Comparison of ENCODE assay signal across 12 cellular contexts in the genomic region with DNA sequence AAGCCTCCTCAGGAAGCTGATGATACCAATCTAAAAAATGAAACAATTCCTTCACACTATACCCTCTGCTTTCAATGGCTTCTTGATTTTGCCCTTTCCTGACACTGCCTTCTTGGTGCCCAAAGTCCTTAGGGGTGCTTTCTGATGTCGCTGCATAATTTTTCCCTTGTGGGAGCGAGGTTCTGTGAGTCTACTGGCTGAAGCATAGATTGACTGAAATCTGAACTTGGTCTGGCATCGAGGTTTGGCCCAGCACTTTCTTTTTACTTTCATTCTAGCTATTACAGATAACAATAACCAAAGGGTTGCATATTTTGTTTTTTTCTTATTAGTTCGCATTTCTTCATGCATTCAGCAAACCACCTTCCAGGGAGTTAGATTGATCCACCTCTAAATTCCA.
DNase-seq lines count a peak whose midpoint lies in the region; ATAC-seq and TF ChIP-seq lines count a peak whose summit lies in the region.
"Had no signal": no experiment of that assay in that cellular context is flagged by ENCODE, and none has a peak within 500 bp of the region (broad histone marks: within the 10 kb centered on the region; RNA-seq: fewer than 3 reads in every experiment).

No MANE protein-coding gene starts in this region.

- peaks cover 95% of the 10 kb centered on the region for H4K20me1 ChIP-seq in smooth muscle cell (ENCODE audit: low read depth)

- no peak overlapping the region for H3K4me3 ChIP-seq in CD8-positive, alpha-beta memory T cell (ENCODE audit: low read length)
- H3K4me3 ChIP-seq in smooth muscle cell (no peak overlapping the region), stomach (no peak overlapping the region)
- H3K4me3 ChIP-seq: body of pancreas had no signal

- H3K36me3 Mint-ChIP-seq in CD8-positive, alpha-beta memory T cell, result peaks cover 10 to 29% (median 20%) of the 10 kb centered on the region in 3 donors

- ATAC-seq in GM19025 (IDR thresholded peaks at IDR 0.05; ENCODE audit: low read depth, unreplicated experiment) (peak; percentile 56), HG02623 (IDR thresholded peaks at IDR 0.05; ENCODE audit: unreplicated experiment) (peak; percentile 61), HG03469 (IDR thresholded peaks at IDR 0.05; ENCODE audit: unreplicated experiment) (peak; percentile 42)
- ATAC-seq: body of pancreas, PC-3 had no signal

- H3K27me3 Mint-ChIP-seq in CD8-positive, alpha-beta memory T cell, result no peaks in the 10 kb centered on the region

- no peaks in the 10 kb centered on the region for H3K27me3 ChIP-seq in CD8-positive, alpha-beta memory T cell (ENCODE audit: insufficient read depth, low read length, poor library complexity, severe bottlenecking)
- no peaks in the 10 kb centered on the region for H3K27me3 ChIP-seq in smooth muscle cell (ENCODE audit: low read depth)
- H3K27me3 ChIP-seq in stomach, result no peaks in the 10 kb centered on the region
- H3K27me3 ChIP-seq: body of pancreas had no signal

- intact Hi-C loops in stomach (cut with DNase I; ENCODE audit: low total_unique reads), result no loop called here

- DNase-seq in CD8-positive, alpha-beta memory T cell, result no peak
- DNase-seq in smooth muscle cell (lab: John Stamatoyannopoulos, UW; ENCODE audit: unreplicated experiment), result no peak
- no peak for DNase-seq in DMS79 (lab: John Stamatoyannopoulos, UW)
- DNase-seq in A172 (ENCODE audit: low spot score), result no peak
- DNase-seq in stomach, result no peak
- DNase-seq: body of pancreas, midbrain, NCI-H2081 treated with DMSO at 0.1 percent for 48 hours, PC-3 had no signal

- TF ChIP-seq POLR2A in stomach (IDR thresholded peaks at IDR 0.05), result no peak

- H3K4me1 ChIP-seq in CD8-positive, alpha-beta memory T cell (ENCODE audit: insufficient read depth, low read length), result no peaks in the 10 kb centered on the region
- H3K4me1 ChIP-seq in smooth muscle cell (ENCODE audit: low read depth) (no peaks in the 10 kb centered on the region), stomach (no peaks in the 10 kb centered on the region)
- H3K4me1 ChIP-seq: body of pancreas had no signal

- H3K9me3 ChIP-seq in CD8-positive, alpha-beta memory T cell (ENCODE audit: low read length), result no peaks in the 10 kb centered on the region
- H3K9me3 ChIP-seq in smooth muscle cell (replicated peaks; ENCODE audit: low read depth) (no peaks in the 10 kb centered on the region), stomach (no peaks in the 10 kb centered on the region)
- H3K9me3 ChIP-seq: body of pancreas had no signal

- no peaks in the 10 kb centered on the region for H3K9me3 Mint-ChIP-seq in CD8-positive, alpha-beta memory T cell

- no peak overlapping the region for H3K9ac ChIP-seq in smooth muscle cell (ENCODE audit: low read depth)

- H3K36me3 ChIP-seq in CD8-positive, alpha-beta memory T cell (ENCODE audit: insufficient read depth, low read length), result no peaks in the 10 kb centered on the region
- no peaks in the 10 kb centered on the region for H3K36me3 ChIP-seq in smooth muscle cell (ENCODE audit: low read depth)
- H3K36me3 ChIP-seq in stomach, result peaks cover 0 to 6% (median 0%) of the 10 kb centered on the region in 4 donors

- H3K4me3 Mint-ChIP-seq in CD8-positive, alpha-beta memory T cell, result peak overlapping the region in 3 of 7 donors; percentile 9 to 42 (median 33)

- H3K27ac Mint-ChIP-seq in CD8-positive, alpha-beta memory T cell, result peak overlapping the region in 5 of 8 donors; percentile 15 to 64 (median 44)

- no peak for TF ChIP-seq CTCF in smooth muscle cell (IDR thresholded peaks at IDR 0.05; ENCODE audit: borderline replicate concordance, insufficient read depth, poor library complexity, severe bottlenecking)
- no peak for TF ChIP-seq CTCF in stomach (IDR thresholded peaks at IDR 0.05)

- no peak overlapping the region for H3K27ac ChIP-seq in CD8-positive, alpha-beta memory T cell (ENCODE audit: low read depth, low read length)
- H3K27ac ChIP-seq in smooth muscle cell (ENCODE audit: low read depth) (no peak overlapping the region), stomach (no peak overlapping the region)
- H3K27ac ChIP-seq: body of pancreas had no signal

- POLR2A ChIA-PET in CD8-positive, alpha-beta memory T cell (lab: Charles Lee), result no interaction called here

- TF ChIP-seq EP300 in stomach (IDR thresholded peaks at IDR 0.05), result no peak

- CTCF ChIA-PET in CD8-positive, alpha-beta memory T cell (lab: Charles Lee), result no interaction called here

- WGBS in smooth muscle cell (ENCODE audit: low lambda C conversion rate), result 95% methylated on average over 4 of the region's 4 CpGs
- 89 to 93% (median 92%) methylated on average over 4 of the region's 4 CpGs for WGBS in stomach, 5 donors

- H3K4me1 Mint-ChIP-seq in CD8-positive, alpha-beta memory T cell, result peaks cover 37 to 55% (median 50%) of the 10 kb centered on the region in 3 donors

- peaks cover 77% of the 10 kb centered on the region for H3K79me2 ChIP-seq in smooth muscle cell (ENCODE audit: low read depth)

- no peaks in the 10 kb centered on the region for H3F3A ChIP-seq in smooth muscle cell (ENCODE audit: low read depth)

- no peak overlapping the region for H3K4me2 ChIP-seq in smooth muscle cell

- no peak overlapping the region for H2AFZ ChIP-seq in smooth muscle cell (ENCODE audit: low read depth)
